ENCODE assay signal across 14 cellular contexts in genomic region chr4:7155611-7156071, GRCh38. TPM values are rescaled to one million over a fixed set of nuclear protein-coding genes. Genes with fewer than 3 reads are reported as not detected.
A peak's percentile ranks its signal among the peaks of the same experiment; 100 is the strongest.
DNase-seq lines count a peak whose midpoint lies in the region; ATAC-seq, FAIRE-seq and TF ChIP-seq lines count a peak whose summit lies in the region.
"Had no signal": no experiment of that assay in that cellular context is flagged by ENCODE, and none has a peak within 500 bp of the region (broad histone marks: within the 10 kb centered on the region; RNA-seq: fewer than 3 reads in every experiment).

No MANE protein-coding gene starts in this region.

- TF ChIP-seq POLR2A in GM12892 (IDR thresholded peaks at IDR 0.05; ENCODE audit: low read depth, low read length): no peak

- no peaks in the 10 kb centered on the region for H3K79me1 ChIP-seq in H9 (ENCODE audit: insufficient read depth, low read depth, low read length, poor library complexity, severe bottlenecking)

- H3K27ac Mint-ChIP-seq in H9: peak overlapping the region in 1 of 3 experiments; percentile 50; a peak in 1 of 7 replicates
- H3K27ac Mint-ChIP-seq in glutamatergic neuron (ENCODE audit: unreplicated experiment): no peak overlapping the region
- no peak overlapping the region for H3K27ac Mint-ChIP-seq in naive thymus-derived CD4-positive, alpha-beta T cell
- H3K27ac Mint-ChIP-seq: activated CD4-positive, alpha-beta memory T cell treated with anti-CD3 and anti-CD28 coated beads for 36 hours; CD8-positive, alpha-beta memory T cell had no signal

- POLR2A ChIA-PET in naive thymus-derived CD4-positive, alpha-beta T cell (lab: Charles Lee): no interaction called here

- H3K27me3 ChIP-seq in H9 (ENCODE audit: insufficient read depth, low read length) (no peaks in the 10 kb centered on the region), rectal smooth muscle tissue (ENCODE audit: control insufficient read depth, insufficient read depth, low read length) (no peaks in the 10 kb centered on the region)
- H3K27me3 ChIP-seq in naive thymus-derived CD4-positive, alpha-beta T cell (ENCODE audit: control insufficient read depth in 2 of 2, insufficient read depth in 2 of 2, low read length in 2 of 2): no peaks in the 10 kb centered on the region

- no peak overlapping the region for H3K4ac ChIP-seq in H9 (ENCODE audit: low read depth, low read length)

- H2AK5ac ChIP-seq in H9 (ENCODE audit: insufficient read length, low read length): no peak overlapping the region

- H4K8ac ChIP-seq in H9 (replicated peaks; ENCODE audit: insufficient read length, low read depth, low read length): no peak overlapping the region

- no peak overlapping the region for H3T11ph ChIP-seq in H9 (ENCODE audit: low read length)

- no peak overlapping the region for H4K91ac ChIP-seq in H9 (ENCODE audit: insufficient read length, low read depth, low read length)

- no peaks in the 10 kb centered on the region for H3K36me3 ChIP-seq in rectal smooth muscle tissue (ENCODE audit: control insufficient read depth, insufficient read depth, low read length)
- no peaks in the 10 kb centered on the region for H3K36me3 ChIP-seq in naive thymus-derived CD4-positive, alpha-beta T cell (ENCODE audit: control insufficient read depth in 2 of 3, insufficient read depth in 3 of 3, low read length in 3 of 3)
- H3K36me3 ChIP-seq: thoracic aorta had no signal

- ATAC-seq in naive thymus-derived CD4-positive, alpha-beta T cell: no peak
- ATAC-seq: activated naive CD4-positive, alpha-beta T cell treated with anti-CD3 and anti-CD28 coated beads, Interleukin-2, amount 50 U/mL, for 72 hours had no signal

- no peak overlapping the region for H2BK12ac ChIP-seq in H9 (ENCODE audit: insufficient read length, low read depth, low read length)

- no peak overlapping the region for H2BK5ac ChIP-seq in H9 (ENCODE audit: insufficient read length, low read length)

- H3K9me3 Mint-ChIP-seq in H9 (no peaks in the 10 kb centered on the region), glutamatergic neuron (ENCODE audit: unreplicated experiment) (peaks cover 12% of the 10 kb centered on the region)
- no peaks in the 10 kb centered on the region for H3K9me3 Mint-ChIP-seq in naive thymus-derived CD4-positive, alpha-beta T cell
- H3K9me3 Mint-ChIP-seq: activated CD4-positive, alpha-beta memory T cell treated with anti-CD3 and anti-CD28 coated beads for 36 hours; activated naive CD4-positive, alpha-beta T cell treated with anti-CD3 and anti-CD28 coated beads, Interleukin-2, amount 50 U/mL, for 72 hours; CD8-positive, alpha-beta memory T cell had no signal

- H2BK20ac ChIP-seq in H9 (ENCODE audit: low read depth, low read length, poor library complexity, severe bottlenecking): no peak overlapping the region

- no peak overlapping the region for H3K18ac ChIP-seq in H9 (ENCODE audit: insufficient read length, low read depth, low read length)

- H3K14ac ChIP-seq in H9 (ENCODE audit: insufficient read depth, low read length): no peak overlapping the region

- H3K4me1 ChIP-seq in H9 (ENCODE audit: insufficient read depth, low read length) (no peaks in the 10 kb centered on the region), rectal smooth muscle tissue (ENCODE audit: control insufficient read depth, insufficient read depth, low read length) (peaks cover 5% of the 10 kb centered on the region)
- H3K4me1 ChIP-seq in naive thymus-derived CD4-positive, alpha-beta T cell (ENCODE audit: control insufficient read depth in 2 of 2, insufficient read depth in 2 of 2, low read length in 2 of 2): no peaks in the 10 kb centered on the region

- no peak overlapping the region for H3K23ac ChIP-seq in H9 (ENCODE audit: insufficient read length, low read depth, low read length)

- H2BK120ac ChIP-seq in H9 (ENCODE audit: low read depth, low read length, poor library complexity, severe bottlenecking): no peak overlapping the region

- H3K4me3 Mint-ChIP-seq in H9 (no peak overlapping the region; a peak in 1 of 5 replicates), glutamatergic neuron (ENCODE audit: unreplicated experiment) (no peak overlapping the region)
- H3K4me3 Mint-ChIP-seq in naive thymus-derived CD4-positive, alpha-beta T cell: peak overlapping the region in 1 of 10 donors; percentile 12
- H3K4me3 Mint-ChIP-seq: activated CD4-positive, alpha-beta memory T cell treated with anti-CD3 and anti-CD28 coated beads for 36 hours; CD8-positive, alpha-beta memory T cell had no signal

- H3K36me3 Mint-ChIP-seq in H9 (ENCODE audit: insufficient read depth in 1 of 3, low read depth in 3 of 3) (no peaks in the 10 kb centered on the region), glutamatergic neuron (ENCODE audit: unreplicated experiment) (no peaks in the 10 kb centered on the region)
- H3K36me3 Mint-ChIP-seq in naive thymus-derived CD4-positive, alpha-beta T cell: no peaks in the 10 kb centered on the region
- H3K36me3 Mint-ChIP-seq: activated CD4-positive, alpha-beta memory T cell treated with anti-CD3 and anti-CD28 coated beads for 36 hours; activated naive CD4-positive, alpha-beta T cell treated with anti-CD3 and anti-CD28 coated beads, Interleukin-2, amount 50 U/mL, for 72 hours; CD8-positive, alpha-beta memory T cell had no signal

- no peak overlapping the region for H3K56ac ChIP-seq in H9 (ENCODE audit: insufficient read length, low read depth, low read length)

- H3K23me2 ChIP-seq in H9 (ENCODE audit: insufficient read length, low read depth, low read length, poor library complexity, severe bottlenecking): no peaks in the 10 kb centered on the region

- no peak overlapping the region for H3K4me2 ChIP-seq in H9 (ENCODE audit: insufficient read depth, insufficient read length, low read length)
- H3K4me2 ChIP-seq: PC-9 had no signal

- CTCF ChIA-PET in naive thymus-derived CD4-positive, alpha-beta T cell (lab: Charles Lee): no interaction called here

- H2BK15ac ChIP-seq in H9 (ENCODE audit: low read depth, low read length): no peak overlapping the region

- H2AFZ ChIP-seq in H9 (ENCODE audit: low read length): no peak overlapping the region
- H2AFZ ChIP-seq: PC-9 had no signal

- no peak for TF ChIP-seq CTCF in H9 (conservative IDR thresholded peaks at IDR 0.05)
- TF ChIP-seq CTCF in glutamatergic neuron (IDR thresholded peaks at IDR 0.05; ENCODE audit: partially characterized antibody, unreplicated experiment): no peak

- peaks cover 11 to 22% of the 10 kb centered on the region in 2 experiments for H3K4me1 Mint-ChIP-seq in H9
- peaks cover 26% of the 10 kb centered on the region for H3K4me1 Mint-ChIP-seq in glutamatergic neuron (ENCODE audit: low read depth, unreplicated experiment)
- no peaks in the 10 kb centered on the region for H3K4me1 Mint-ChIP-seq in naive thymus-derived CD4-positive, alpha-beta T cell
- H3K4me1 Mint-ChIP-seq: CD8-positive, alpha-beta memory T cell had no signal

- intact Hi-C loops in naive thymus-derived CD4-positive, alpha-beta T cell (cut with micrococcal nuclease): no loop called here

- H3K79me2 ChIP-seq in H9 (ENCODE audit: insufficient read depth, low read length): no peaks in the 10 kb centered on the region

- H3K27ac ChIP-seq in H9 (ENCODE audit: insufficient read length, low read depth, low read length): no peak overlapping the region
- peak overlapping the region; percentile 54 for H3K27ac ChIP-seq in rectal smooth muscle tissue (ENCODE audit: low read depth, low read length)
- no peak overlapping the region for H3K27ac ChIP-seq in naive thymus-derived CD4-positive, alpha-beta T cell (ENCODE audit: low read depth, low read length)
- H3K27ac ChIP-seq: PC-9, thoracic aorta had no signal

- no peak overlapping the region for H4K5ac ChIP-seq in H9 (ENCODE audit: insufficient read length, low read depth, low read length)

- no peaks in the 10 kb centered on the region for H4K20me1 ChIP-seq in H9 (ENCODE audit: control insufficient read depth, insufficient read depth, insufficient read length)

- no peak overlapping the region for H3K9ac ChIP-seq in H9 (ENCODE audit: extremely low read depth, insufficient read length, low read length)
- no peak overlapping the region for H3K9ac ChIP-seq in rectal smooth muscle tissue (ENCODE audit: low read length)

- DNase-seq in H9: peak; percentile 31
- peak; percentile 40 for DNase-seq in astrocyte of the hippocampus (ENCODE audit: low read depth, low spot score)
- DNase-seq in glutamatergic neuron: peak; percentile 16
- no peak for DNase-seq in GM12892 (ENCODE audit: insufficient read length)
- DNase-seq in naive thymus-derived CD4-positive, alpha-beta T cell: no peak
- DNase-seq in cerebellum (ENCODE audit: low spot score): no peak
- no peak for DNase-seq in dedifferentiated amniotic fluid mesenchymal stem cell (ENCODE audit: extremely low spot score)
- DNase-seq: activated CD4-positive, alpha-beta memory T cell treated with anti-CD3 and anti-CD28 coated beads for 36 hours; CD8-positive, alpha-beta memory T cell; T-helper 2 cell had no signal

- no peak for FAIRE-seq in GM12892 (lab: Jason Lieb, UNC)

- H3K9me3 ChIP-seq in H9 (ENCODE audit: control insufficient read depth, low read depth, low read length): no peaks in the 10 kb centered on the region
- H3K9me3 ChIP-seq in naive thymus-derived CD4-positive, alpha-beta T cell (ENCODE audit: control insufficient read depth in 2 of 3, low read length in 3 of 3): no peaks in the 10 kb centered on the region
- H3K9me3 ChIP-seq: thoracic aorta had no signal

- H3K4me3 ChIP-seq in rectal smooth muscle tissue (ENCODE audit: low read length): no peak overlapping the region
- no peak overlapping the region for H3K4me3 ChIP-seq in naive thymus-derived CD4-positive, alpha-beta T cell (ENCODE audit: low read length)
- H3K4me3 ChIP-seq: PC-9, thoracic aorta had no signal

- H3K27me3 Mint-ChIP-seq in H9 (ENCODE audit: low read depth) (peaks cover 14% of the 10 kb centered on the region), glutamatergic neuron (ENCODE audit: unreplicated experiment) (peaks cover 5% of the 10 kb centered on the region)
- peaks cover 15 to 36% (median 22%) of the 10 kb centered on the region in 5 donors for H3K27me3 Mint-ChIP-seq in naive thymus-derived CD4-positive, alpha-beta T cell

- no CpG with 5 or more reads among the region's 19 CpGs for WGBS in H9 (ENCODE audit: extremely low coverage, insufficient read length, low lambda C conversion rate)

RNA-seq across cellular contexts. Expression of gene SORCS2, which starts 36.7 kb away (rescaled TPM):
- 0.57 and 0.72 TPM in 2 replicates for total RNA-seq in H9 (2021)
- 29.5 TPM for total RNA-seq in glutamatergic neuron (ENCODE audit: unreplicated experiment)
- not detected for polyA plus RNA-seq in GM12892 (2012; ENCODE audit: missing spikeins)
- under 1 TPM in 1 of 5 experiments, not detected in 4; 0.10 TPM for total RNA-seq in naive thymus-derived CD4-positive, alpha-beta T cell
- polyA plus RNA-seq in naive thymus-derived CD4-positive, alpha-beta T cell: not detected
- 9.3 TPM for total RNA-seq in cerebellum
- total RNA-seq: CD8-positive, alpha-beta memory T cell had no signal
- polyA plus RNA-seq: CD8-positive, alpha-beta memory T cell had no signal

Comparison
In these comparisons a context has a peak if more than half of its experiments do, and no peak if none do; other contexts are left out.
1. DNase-seq: peak in H9 (single experiment), astrocyte of the hippocampus (single experiment) and glutamatergic neuron (single experiment); none in GM12892 (single experiment), naive thymus-derived CD4-positive, alpha-beta T cell (0 of 9), cerebellum (single experiment) and dedifferentiated amniotic fluid mesenchymal stem cell (single experiment).